8 cellular contexts compared by ENCODE assay signal in genomic region chr11:110173775-110174644, GRCh38.
A peak's percentile ranks its signal among the peaks of the same experiment; 100 is the strongest.
DNase-seq lines count a peak whose midpoint lies in the region; ATAC-seq and TF ChIP-seq lines count a peak whose summit lies in the region.

No MANE protein-coding gene starts in this region.

- H3K27ac ChIP-seq in right lobe of liver = no peak overlapping the region

- 13% methylated on average over 14 of the region's 14 CpGs for WGBS in right lobe of liver (ENCODE audit: insufficient coverage, low coverage, low lambda C conversion rate, missing lambda C conversion rate)

- DNase-seq in BJ (ENCODE audit: low read depth) (no peak), KG1 (lab: John Stamatoyannopoulos, UW) (peak; percentile 40), dermis blood vessel endothelial cell (peak; percentile 89), right lobe of liver (peak; percentile 57 to 70 (median 61)), epidermal melanocyte (ENCODE audit: insufficient read length, low spot score) (no peak)
- DNase-seq in activated CD4-positive, alpha-beta T cell treated with anti-CD3 and anti-CD28 coated beads for 48 hours = peak; percentile 80
- DNase-seq in stimulated activated CD4-positive, alpha-beta T cell treated with anti-CD3 and anti-CD28 coated beads, TNF-alpha, amount 100 ng/mL, for 4 hours (ENCODE audit: low read depth in 3 of 3) = peak; percentile 28 to 32 (median 30)

- H3K9me3 ChIP-seq in right lobe of liver = no peaks in the 10 kb centered on the region

- peak; percentile 75 for ATAC-seq in GM19395 (IDR thresholded peaks at IDR 0.05; ENCODE audit: unreplicated experiment)
- peak; percentile 90 to 97 (median 92) for ATAC-seq in right lobe of liver

- CTCF ChIA-PET in BJ (lab: Yijun Ruan, JAX) = interaction anchor here (0.8 to 1.9 kb wide), 6 partner anchors 8 to 29 kb away, joined by 3 to 8 read pairs (median 4); no protein-coding TSS in a partner anchor

- no peaks in the 10 kb centered on the region for H3K27me3 ChIP-seq in BJ (ENCODE audit: control insufficient read depth, insufficient read depth, low read length)
- no peaks in the 10 kb centered on the region for H3K27me3 ChIP-seq in right lobe of liver

- TF ChIP-seq POLR2A in right lobe of liver (IDR thresholded peaks at IDR 0.05) = no peak

- no peaks in the 10 kb centered on the region for H3K36me3 ChIP-seq in BJ (ENCODE audit: control insufficient read depth, insufficient read depth, low read length)
- no peaks in the 10 kb centered on the region for H3K36me3 ChIP-seq in right lobe of liver

- peaks cover 0 to 7% (median 2%) of the 10 kb centered on the region in 4 donors for H3K4me1 ChIP-seq in right lobe of liver

- POLR2A ChIA-PET in BJ (lab: Charles Lee) = no interaction called here

- intact Hi-C loops in right lobe of liver (cut with DNase I) = no loop called here

- H3K4me3 ChIP-seq in BJ (ENCODE audit: low read depth, low read length) = no peak overlapping the region
- H3K4me3 ChIP-seq in right lobe of liver = no peak overlapping the region

- TF ChIP-seq CTCF in BJ (IDR thresholded peaks at IDR 0.05; ENCODE audit: insufficient read depth, low read depth, low read length) (peak; percentile 83), right lobe of liver (IDR thresholded peaks at IDR 0.05) (peak; percentile 50 to 84 (median 79))

Comparison
In these comparisons a context has a peak if more than half of its experiments do, and no peak if none do; other contexts are left out.
1. DNase-seq: peak in KG1 (single experiment), activated CD4-positive, alpha-beta T cell treated with anti-CD3 and anti-CD28 coated beads for 48 hours (single experiment), dermis blood vessel endothelial cell (single experiment), right lobe of liver (3 of 3) and stimulated activated CD4-positive, alpha-beta T cell treated with anti-CD3 and anti-CD28 coated beads, TNF-alpha, amount 100 ng/mL, for 4 hours (3 of 3); none in BJ (single experiment) and epidermal melanocyte (single experiment).